Comparison of ENCODE assay signal across 8 cellular contexts in genomic region chr5:6667648-6668047, GRCh38.
"Had no signal": no experiment of that assay in that cellular context is flagged by ENCODE, and none has a peak within 500 bp of the region (broad histone marks: within the 10 kb centered on the region; RNA-seq: fewer than 3 reads in every experiment).

No MANE protein-coding gene starts in this region.

- H3K27ac ChIP-seq: GM23248, HL-60 had no signal

- DNase-seq: GM23248, HFFc6, KBM-7 had no signal

- H3K9me3 ChIP-seq: HAP-1 had no signal

- H3K36me3 ChIP-seq: HAP-1 had no signal

- H3K4me1 ChIP-seq: HAP-1 had no signal

- H2AFZ ChIP-seq: GM23248 had no signal

- H3K4me3 ChIP-seq: GM23248, HAP-1 had no signal

- H3K27ac Mint-ChIP-seq: HFFc6 had no signal

- H3K9me3 Mint-ChIP-seq: HFFc6, IgD-negative memory B cell had no signal

- H3K27me3 Mint-ChIP-seq: IgD-negative memory B cell had no signal

- ATAC-seq: HCT116, HepG2 had no signal

- H3K4me3 Mint-ChIP-seq: HFFc6, IgD-negative memory B cell had no signal
